9 cellular contexts compared by ENCODE assay signal in genomic region chr1:29056256-29056655, GRCh38.
"Had no signal": no experiment of that assay in that cellular context is flagged by ENCODE, and none has a peak within 500 bp of the region (broad histone marks: within the 10 kb centered on the region; RNA-seq: fewer than 3 reads in every experiment).

No MANE protein-coding gene starts in this region.

- H3K4me2 ChIP-seq: GM23338 had no signal

- H3K4me1 Mint-ChIP-seq: GM23338, H9 had no signal

- H2AFZ ChIP-seq: GM23248, GM23338 had no signal

- H3K4me3 ChIP-seq: GM23248, GM23338, HAP-1 had no signal

- H3K4me1 ChIP-seq: HAP-1 had no signal

- H3K9me3 ChIP-seq: HAP-1 had no signal

- H3K27ac Mint-ChIP-seq: GM23338, H9, HFFc6 had no signal

- ATAC-seq: GM23338, HCT116 had no signal

- H3K4me3 Mint-ChIP-seq: GM23338, H9, HFFc6 had no signal

- H3K9me3 Mint-ChIP-seq: GM23338, H9, HFFc6 had no signal

- H3K9ac ChIP-seq: GM23248 had no signal

- H3K27ac ChIP-seq: GM23248 had no signal

- DNase-seq: GM23248, GOT3, H7, H9, HCEC 1CT, HFFc6 had no signal
